In the genomic region with DNA sequence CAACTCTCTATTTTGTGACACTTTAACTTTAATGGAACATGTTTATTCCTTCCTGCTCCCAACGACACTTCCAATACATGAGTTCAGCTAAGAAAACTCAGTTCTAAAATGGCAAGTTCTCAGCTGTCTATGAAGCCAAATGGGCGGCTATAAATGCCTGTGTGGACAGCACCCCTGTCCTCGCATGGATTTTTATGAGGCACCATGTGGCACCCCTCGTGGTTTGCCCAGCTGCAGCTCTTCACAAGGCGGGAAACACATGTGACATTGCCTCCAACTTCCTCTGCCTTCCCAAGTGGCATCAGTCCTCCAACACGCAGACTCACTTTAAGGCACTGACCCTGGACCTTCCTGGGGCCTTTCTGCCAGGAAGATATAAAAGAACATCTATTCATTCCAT, we compare ENCODE assay signal across 20 cellular contexts.
"Had no signal": no experiment of that assay in that cellular context is flagged by ENCODE, and none has a peak within 500 bp of the region (broad histone marks: within the 10 kb centered on the region; RNA-seq: fewer than 3 reads in every experiment).

No MANE protein-coding gene starts in this region.

- ATAC-seq: foreskin keratinocyte; left lobe of liver; lower lobe of right lung; natural killer cell; psoas muscle; right cardiac atrium; stimulated activated effector memory CD8-positive, alpha-beta T cell treated with anti-CD3 and anti-CD28 coated beads, Interleukin-12 subunit alpha, Interleukin-12 subunit beta, amount 100 ng/mL, for 72 hours; T-helper 17 cell had no signal

- H3K27me3 ChIP-seq: foreskin keratinocyte, stomach, suprapubic skin, tibial nerve, vagina had no signal

- H3K36me3 Mint-ChIP-seq: activated CD4-positive, alpha-beta memory T cell treated with anti-CD3 and anti-CD28 coated beads for 36 hours; activated naive CD4-positive, alpha-beta T cell treated with anti-CD3 and anti-CD28 coated beads, Interleukin-2, amount 10 ng/mL, durations not matched to agents 7 days and 5 days; natural killer cell; stimulated activated effector memory CD8-positive, alpha-beta T cell treated with anti-CD3 and anti-CD28 coated beads, Interleukin-12 subunit alpha, Interleukin-12 subunit beta, amount 100 ng/mL, for 72 hours had no signal

- H3K27ac Mint-ChIP-seq: activated CD4-positive, alpha-beta memory T cell treated with anti-CD3 and anti-CD28 coated beads for 36 hours; activated naive CD4-positive, alpha-beta T cell treated with anti-CD3 and anti-CD28 coated beads, Interleukin-2, amount 10 ng/mL, durations not matched to agents 7 days and 5 days; natural killer cell; stimulated activated effector memory CD8-positive, alpha-beta T cell treated with anti-CD3 and anti-CD28 coated beads, Interleukin-12 subunit alpha, Interleukin-12 subunit beta, amount 100 ng/mL, for 72 hours; T-helper 17 cell had no signal

- H3K4me3 Mint-ChIP-seq: activated CD4-positive, alpha-beta memory T cell treated with anti-CD3 and anti-CD28 coated beads for 36 hours; activated naive CD4-positive, alpha-beta T cell treated with anti-CD3 and anti-CD28 coated beads, Interleukin-2, amount 10 ng/mL, durations not matched to agents 7 days and 5 days; natural killer cell; stimulated activated effector memory CD8-positive, alpha-beta T cell treated with anti-CD3 and anti-CD28 coated beads, Interleukin-12 subunit alpha, Interleukin-12 subunit beta, amount 100 ng/mL, for 72 hours; T-helper 17 cell had no signal

- H3K9me3 Mint-ChIP-seq: activated CD4-positive, alpha-beta memory T cell treated with anti-CD3 and anti-CD28 coated beads for 36 hours; activated naive CD4-positive, alpha-beta T cell treated with anti-CD3 and anti-CD28 coated beads, Interleukin-2, amount 10 ng/mL, durations not matched to agents 7 days and 5 days; natural killer cell; stimulated activated effector memory CD8-positive, alpha-beta T cell treated with anti-CD3 and anti-CD28 coated beads, Interleukin-12 subunit alpha, Interleukin-12 subunit beta, amount 100 ng/mL, for 72 hours had no signal

- H3K9me3 ChIP-seq: lower lobe of right lung, psoas muscle, stomach, suprapubic skin, tibial nerve, vagina had no signal

- H3K4me3 ChIP-seq: lower lobe of right lung, psoas muscle, stomach, suprapubic skin, tibial nerve, vagina had no signal

- H3K27me3 Mint-ChIP-seq: activated CD4-positive, alpha-beta memory T cell treated with anti-CD3 and anti-CD28 coated beads for 36 hours; activated naive CD4-positive, alpha-beta T cell treated with anti-CD3 and anti-CD28 coated beads, Interleukin-2, amount 10 ng/mL, durations not matched to agents 7 days and 5 days had no signal

- H3K36me3 ChIP-seq: lower lobe of right lung, stomach, suprapubic skin, tibial nerve, vagina had no signal

- DNase-seq: activated CD4-positive, alpha-beta memory T cell treated with anti-CD3 and anti-CD28 coated beads for 36 hours; activated CD4-positive, alpha-beta T cell treated with anti-CD3 and anti-CD28 coated beads for 48 hours; activated effector memory CD4-positive, alpha-beta T cell treated with anti-CD3 and anti-CD28 coated beads, Interleukin-2, amount 50 U/mL, for 16 hours; activated naive CD4-positive, alpha-beta T cell treated with anti-CD3 and anti-CD28 coated beads, Interleukin-2, amount 10 ng/mL, durations not matched to agents 7 days and 5 days; amygdala; cortex of kidney; foreskin keratinocyte; kidney; lower lobe of right lung; natural killer cell; psoas muscle; right cardiac atrium; stimulated activated CD4-positive, alpha-beta T cell treated with anti-CD3 and anti-CD28 coated beads, Interleukin-2, amount 100 ng/mL, for 24 hours; stomach; T-helper 17 cell had no signal

- H3K27ac ChIP-seq: foreskin keratinocyte, lower lobe of right lung, psoas muscle, stomach, suprapubic skin, tibial nerve, vagina had no signal

- H3K4me1 Mint-ChIP-seq: activated naive CD4-positive, alpha-beta T cell treated with anti-CD3 and anti-CD28 coated beads, Interleukin-2, amount 10 ng/mL, durations not matched to agents 7 days and 5 days; natural killer cell; stimulated activated effector memory CD8-positive, alpha-beta T cell treated with anti-CD3 and anti-CD28 coated beads, Interleukin-12 subunit alpha, Interleukin-12 subunit beta, amount 100 ng/mL, for 72 hours; T-helper 17 cell had no signal
